Comparison of ENCODE assay signal across 12 cellular contexts in the genomic region with DNA sequence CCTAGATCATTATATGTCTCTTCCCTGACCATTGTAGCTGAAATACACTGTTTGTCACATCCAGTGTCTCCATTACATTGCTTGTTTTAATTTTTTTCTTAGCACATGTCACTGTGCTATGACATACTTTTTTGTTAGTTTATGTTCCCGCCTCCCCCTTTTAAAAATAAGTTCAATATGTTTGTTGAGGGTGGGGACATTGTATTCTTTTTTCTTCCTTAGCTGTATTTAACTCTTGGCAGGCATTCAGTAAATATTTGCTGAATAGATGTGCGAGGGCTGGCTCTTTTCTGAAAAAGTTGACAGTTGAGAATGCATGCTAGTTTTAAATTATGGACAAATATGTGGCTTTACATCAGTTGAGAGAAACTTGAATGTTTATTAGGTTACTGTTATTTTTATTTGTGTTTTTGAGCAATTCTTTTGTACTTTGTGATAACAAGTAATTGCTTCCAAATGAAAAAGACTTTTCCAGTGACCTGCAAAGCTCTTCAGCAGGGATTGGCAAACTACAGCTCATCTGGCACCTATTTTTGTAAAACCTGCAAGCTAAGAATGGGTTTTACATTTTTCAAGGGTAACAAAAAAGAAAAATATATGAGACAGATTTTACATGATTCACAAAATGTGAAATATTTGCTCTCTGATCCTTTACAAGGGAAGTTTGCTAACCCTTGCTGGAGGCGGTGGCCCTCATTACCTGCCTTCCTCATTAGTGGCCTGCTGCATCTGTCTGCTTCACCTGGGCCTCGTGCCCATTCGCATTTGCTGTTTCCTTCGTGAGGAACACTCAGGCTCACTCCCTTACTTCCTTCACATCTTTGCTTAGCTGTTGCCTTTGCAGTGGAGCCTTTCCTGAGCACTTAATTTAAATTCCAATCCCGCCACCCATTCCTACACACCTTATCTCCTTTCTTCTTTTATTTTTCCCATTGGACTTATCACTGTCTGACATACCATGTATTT.
DNase-seq lines count a peak whose midpoint lies in the region; ATAC-seq and TF ChIP-seq lines count a peak whose summit lies in the region.
"Had no signal": no experiment of that assay in that cellular context is flagged by ENCODE, and none has a peak within 500 bp of the region (broad histone marks: within the 10 kb centered on the region; RNA-seq: fewer than 3 reads in every experiment).

No MANE protein-coding gene starts in this region.

- no peaks in the 10 kb centered on the region for H3K27me3 ChIP-seq in transverse colon
- H3K27me3 ChIP-seq: suprapubic skin had no signal

- H3K27ac ChIP-seq in transverse colon, result peak overlapping the region; percentile 23 to 60 (median 56)
- H3K27ac ChIP-seq: suprapubic skin had no signal

- TF ChIP-seq CTCF in fibroblast of the aortic adventitia (IDR thresholded peaks at IDR 0.05; ENCODE audit: insufficient read depth, low read length) (no peak), transverse colon (IDR thresholded peaks at IDR 0.05) (no peak)

- ATAC-seq in GM18870 (IDR thresholded peaks at IDR 0.05; ENCODE audit: unreplicated experiment), result no peak
- ATAC-seq: esophagus mucosa had no signal

- no peak for TF ChIP-seq EP300 in transverse colon (IDR thresholded peaks at IDR 0.05; ENCODE audit: low read depth)

- in situ Hi-C loops in transverse colon (cut with MboI; ENCODE audit: low pct_ligation_motif_present in 1 of 4, low pct_unique_long_range_greater_than_20kb in 1 of 4, low sequenced_read_pairs in 3 of 4), result no loop called here

- 37 to 51% methylated on average over 7 of the region's 7 CpGs for WGBS in transverse colon (ENCODE audit: low coverage in 1 of 2), 2 donors

- H3K4me1 ChIP-seq in transverse colon, result peaks cover 5 to 81% (median 55%) of the 10 kb centered on the region in 4 donors

- no peak overlapping the region for H3K4me3 ChIP-seq in fibroblast of the aortic adventitia (ENCODE audit: low read depth, low read length)
- no peak overlapping the region for H3K4me3 ChIP-seq in transverse colon
- H3K4me3 ChIP-seq: suprapubic skin had no signal

- H3K36me3 ChIP-seq in transverse colon, result no peaks in the 10 kb centered on the region
- H3K36me3 ChIP-seq: suprapubic skin had no signal

- intact Hi-C loops in transverse colon (cut with DNase I; ENCODE audit: low total_unique reads), result no loop called here

- no peak for TF ChIP-seq POLR2A in transverse colon (IDR thresholded peaks at IDR 0.05)

- H3K9me3 ChIP-seq in transverse colon, result no peaks in the 10 kb centered on the region
- H3K9me3 ChIP-seq: suprapubic skin had no signal

- DNase-seq in NCI-H510A treated with DMSO at 0.1 percent for 48 hours (lab: John Stamatoyannopoulos, UW) (peak; percentile 42), NCI-H510A (lab: John Stamatoyannopoulos, UW) (no peak), NCI-H345 treated with DMSO at 0.1 percent for 48 hours (lab: John Stamatoyannopoulos, UW; ENCODE audit: unreplicated experiment) (peak; percentile 61), fibroblast of the aortic adventitia (ENCODE audit: low read depth) (peak; percentile 14), transverse colon (peak; percentile 60), SKM-1 treated with dmso at 0.1 percent for 144 hours (lab: John Stamatoyannopoulos, UW; ENCODE audit: unreplicated experiment) (no peak), hypothalamus (lab: John Stamatoyannopoulos, UW) (no peak)
- DNase-seq: activated B cell treated with CpG ODN at 0.5 μM for 24 hours, SW 1271 had no signal

Comparison
In these comparisons a context has a peak if more than half of its experiments do, and no peak if none do; other contexts are left out.
1. DNase-seq: peak in NCI-H510A treated with DMSO at 0.1 percent for 48 hours (single experiment), NCI-H345 treated with DMSO at 0.1 percent for 48 hours (single experiment), fibroblast of the aortic adventitia (single experiment) and transverse colon (single experiment); none in NCI-H510A (single experiment), SKM-1 treated with dmso at 0.1 percent for 144 hours (single experiment) and hypothalamus (0 of 51).